1 cellular context compared by ENCODE assay signal in the genomic region with DNA sequence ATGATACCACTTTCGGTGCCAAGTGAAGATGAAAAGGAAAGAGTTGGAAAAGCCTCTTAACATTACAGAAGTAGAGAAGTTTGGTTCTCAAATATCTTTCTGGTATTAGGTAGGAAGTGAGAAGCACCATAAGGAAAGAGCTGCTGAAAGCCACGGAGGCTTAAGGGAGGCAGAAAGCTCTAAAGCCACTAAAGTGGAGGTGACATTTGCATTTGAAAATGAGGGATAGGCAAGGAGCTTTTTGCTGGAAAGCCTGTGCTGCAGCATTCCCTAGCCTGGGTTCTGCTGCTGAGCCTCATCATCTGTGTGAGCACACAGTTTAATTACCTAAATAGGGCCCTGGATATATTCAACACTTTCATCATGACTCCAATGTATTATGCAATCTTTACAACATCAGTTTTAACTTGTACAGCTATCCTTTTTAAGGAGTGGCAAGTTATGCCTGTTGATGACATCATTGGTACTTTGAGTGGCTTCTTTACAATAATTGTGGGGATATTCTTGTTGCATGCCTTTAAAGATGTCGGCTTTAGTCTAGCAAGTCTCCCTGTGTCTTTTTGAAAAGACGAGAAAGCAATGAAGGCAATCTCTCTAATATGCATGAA.
TF ChIP-seq lines count a peak whose summit lies in the region.

No MANE protein-coding gene starts in this region.

TF ChIP-seq in GM23338, 12 proteins besides CTCF, POLR2A, EP300 and RAD21 (continued from another document):
- TF ChIP-seq, protein P1, sequence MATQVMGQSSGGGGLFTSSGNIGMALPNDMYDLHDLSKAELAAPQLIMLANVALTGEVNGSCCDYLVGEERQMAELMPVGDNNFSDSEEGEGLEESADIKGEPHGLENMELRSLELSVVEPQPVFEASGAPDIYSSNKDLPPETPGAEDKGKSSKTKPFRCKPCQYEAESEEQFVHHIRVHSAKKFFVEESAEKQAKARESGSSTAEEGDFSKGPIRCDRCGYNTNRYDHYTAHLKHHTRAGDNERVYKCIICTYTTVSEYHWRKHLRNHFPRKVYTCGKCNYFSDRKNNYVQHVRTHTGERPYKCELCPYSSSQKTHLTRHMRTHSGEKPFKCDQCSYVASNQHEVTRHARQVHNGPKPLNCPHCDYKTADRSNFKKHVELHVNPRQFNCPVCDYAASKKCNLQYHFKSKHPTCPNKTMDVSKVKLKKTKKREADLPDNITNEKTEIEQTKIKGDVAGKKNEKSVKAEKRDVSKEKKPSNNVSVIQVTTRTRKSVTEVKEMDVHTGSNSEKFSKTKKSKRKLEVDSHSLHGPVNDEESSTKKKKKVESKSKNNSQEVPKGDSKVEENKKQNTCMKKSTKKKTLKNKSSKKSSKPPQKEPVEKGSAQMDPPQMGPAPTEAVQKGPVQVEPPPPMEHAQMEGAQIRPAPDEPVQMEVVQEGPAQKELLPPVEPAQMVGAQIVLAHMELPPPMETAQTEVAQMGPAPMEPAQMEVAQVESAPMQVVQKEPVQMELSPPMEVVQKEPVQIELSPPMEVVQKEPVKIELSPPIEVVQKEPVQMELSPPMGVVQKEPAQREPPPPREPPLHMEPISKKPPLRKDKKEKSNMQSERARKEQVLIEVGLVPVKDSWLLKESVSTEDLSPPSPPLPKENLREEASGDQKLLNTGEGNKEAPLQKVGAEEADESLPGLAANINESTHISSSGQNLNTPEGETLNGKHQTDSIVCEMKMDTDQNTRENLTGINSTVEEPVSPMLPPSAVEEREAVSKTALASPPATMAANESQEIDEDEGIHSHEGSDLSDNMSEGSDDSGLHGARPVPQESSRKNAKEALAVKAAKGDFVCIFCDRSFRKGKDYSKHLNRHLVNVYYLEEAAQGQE (IDR thresholded peaks at IDR 0.05; ENCODE audit: unreplicated experiment), result no peak
